10 cellular contexts compared by ENCODE assay signal in the genomic region with DNA sequence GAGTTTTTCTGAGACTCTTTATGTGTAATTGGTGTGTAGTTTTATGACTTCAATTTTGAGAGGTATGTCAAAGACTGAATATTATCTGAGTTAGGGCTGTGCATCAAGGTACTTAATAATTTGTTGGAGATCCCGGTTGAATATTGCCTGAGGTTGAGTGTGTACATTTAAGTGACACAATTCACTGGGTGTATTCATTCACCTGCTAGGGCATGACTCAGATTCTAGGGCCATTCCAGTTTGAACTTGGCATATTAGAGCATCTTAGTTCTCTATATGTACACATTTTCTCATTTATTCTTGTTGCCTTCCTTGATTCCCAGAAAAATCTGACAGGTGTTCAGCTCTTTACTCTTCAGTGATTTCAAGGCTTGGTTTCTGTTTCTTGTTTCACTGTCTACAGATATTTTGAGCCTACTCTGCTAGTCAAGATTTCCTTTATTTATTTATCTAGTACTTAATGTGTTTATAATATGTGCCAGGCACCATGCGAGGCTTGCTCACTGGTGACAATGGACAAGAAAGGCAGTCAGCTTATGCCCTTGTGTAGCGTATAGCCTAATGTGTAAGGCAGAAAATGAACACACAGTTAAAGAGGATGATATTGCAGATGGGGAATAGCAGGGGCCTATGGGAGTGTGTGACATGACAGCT. TPM values are rescaled to one million over a fixed set of nuclear protein-coding genes. Genes with fewer than 3 reads are reported as not detected.
DNase-seq lines count a peak whose midpoint lies in the region; ATAC-seq and TF ChIP-seq lines count a peak whose summit lies in the region.
"Had no signal": no experiment of that assay in that cellular context is flagged by ENCODE, and none has a peak within 500 bp of the region (broad histone marks: within the 10 kb centered on the region; RNA-seq: fewer than 3 reads in every experiment).

No MANE protein-coding gene starts in this region.

- ATAC-seq in IMR-90 (ENCODE audit: low read depth) (peak; percentile 42), HG03571 (IDR thresholded peaks at IDR 0.05; ENCODE audit: unreplicated experiment) (no peak), GM18868 (IDR thresholded peaks at IDR 0.05; ENCODE audit: unreplicated experiment) (no peak)
- no peak for ATAC-seq in natural killer cell treated with Interleukin-12 subunit alpha and Interleukin-12 subunit beta and Interleukin-15 and Interleukin-18, amount 100 ng/mL, for 72 hours

- DNase-seq in CD8-positive, alpha-beta memory T cell: no peak
- DNase-seq in IMR-90 (no peak), mammary epithelial cell (peak; percentile 52), NCI-H1105 treated with DMSO at 0.1 percent for 48 hours (lab: John Stamatoyannopoulos, UW) (no peak)
- no peak for DNase-seq in natural killer cell treated with Interleukin-12 subunit alpha and Interleukin-12 subunit beta and Interleukin-15 and Interleukin-18, amount 100 ng/mL, for 72 hours (ENCODE audit: low spot score)
- DNase-seq in activated effector memory CD4-positive, alpha-beta T cell treated with Interleukin-2 at 50 U/mL for 16 hours: no peak
- DNase-seq: activated CD8-positive, alpha-beta memory T cell treated with anti-CD3 and anti-CD28 coated beads, Interleukin-2, amount 50 U/mL, for 48 hours; right lobe of liver had no signal

- peaks cover 0 to 64% of the 10 kb centered on the region in 2 experiments; a peak in 2 of 4 replicates for H3K79me1 ChIP-seq in IMR-90 (ENCODE audit: low read depth in 1 of 2, low read length in 2 of 2)

- H4K20me1 ChIP-seq in IMR-90 (ENCODE audit: insufficient read depth, low read length): peaks cover 85% of the 10 kb centered on the region
- H4K20me1 ChIP-seq in mammary epithelial cell (ENCODE audit: insufficient read depth, low read length): peaks cover 15% of the 10 kb centered on the region

- H3K14ac ChIP-seq in IMR-90 (replicated peaks; ENCODE audit: low read depth, low read length): no peak overlapping the region

- no peak overlapping the region for H3K56ac ChIP-seq in IMR-90 (ENCODE audit: extremely low read depth, insufficient read depth, low read length)

- WGBS in IMR-90 (ENCODE audit: extremely low coverage in 2 of 2, insufficient read length in 1 of 2), 2 experiments: 41% methylated on average over 3 of the region's 3 CpGs; no CpG with 5 or more reads in 1 of the 2 experiments
- 68% methylated on average over 3 of the region's 3 CpGs for WGBS in mammary epithelial cell (ENCODE audit: low coverage, missing lambda C conversion rate)

- TF ChIP-seq POLR2A in IMR-90 (IDR thresholded peaks at IDR 0.05; ENCODE audit: low read depth, low read length): no peak

- H3K9me3 Mint-ChIP-seq in CD8-positive, alpha-beta memory T cell: no peaks in the 10 kb centered on the region
- no peaks in the 10 kb centered on the region for H3K9me3 Mint-ChIP-seq in natural killer cell treated with Interleukin-12 subunit alpha and Interleukin-12 subunit beta and Interleukin-15 and Interleukin-18, amount 100 ng/mL, for 72 hours

- H4K8ac ChIP-seq in IMR-90 (ENCODE audit: low read depth in 2 of 2, low read length in 2 of 2): no peak overlapping the region

- H3K4me2 ChIP-seq in IMR-90 (ENCODE audit: low read depth, low read length): peak overlapping the region; percentile 2; the same call in 1 of the 2 replicates
- peak overlapping the region; percentile 34 for H3K4me2 ChIP-seq in mammary epithelial cell (ENCODE audit: insufficient read depth, low read depth, low read length)

- no peak overlapping the region for H3K18ac ChIP-seq in IMR-90 (ENCODE audit: low read depth, low read length)

- CTCF ChIA-PET in CD8-positive, alpha-beta memory T cell (lab: Charles Lee): interaction anchor here (1.0 to 1.7 kb wide), 4 partner anchors 10 to 112 kb away, joined by 3 to 8 read pairs (median 4); a partner anchor contains a TSS
- CTCF ChIA-PET in IMR-90 (lab: Yijun Ruan, JAX) (interaction anchor here (1.0 to 1.2 kb wide), 2 partner anchors 19 to 49 kb away, joined by 3 to 5 read pairs; no protein-coding TSS in a partner anchor), mammary epithelial cell (lab: Charles Lee; ENCODE audit: low non-redundant PET) (no interaction called here)

- H2AFZ ChIP-seq in IMR-90 (replicated peaks; ENCODE audit: low read length, poor library complexity) (no peak overlapping the region), mammary epithelial cell (ENCODE audit: low read depth, low read length) (no peak overlapping the region)

- H4K5ac ChIP-seq in IMR-90 (ENCODE audit: low read depth, low read length): no peak overlapping the region

- intact Hi-C loops in IMR-90 (cut with micrococcal nuclease): no loop called here
- intact Hi-C loops in mammary epithelial cell (cut with micrococcal nuclease): loop anchor here (2.0 kb wide), 1 partner anchor 15 kb away; no protein-coding TSS in a partner anchor

- H2AK9ac ChIP-seq in IMR-90 (replicated peaks; ENCODE audit: low read depth, low read length, poor library complexity): no peak overlapping the region

- H4K91ac ChIP-seq in IMR-90 (ENCODE audit: insufficient read depth, low read depth, low read length): no peak overlapping the region

- H3K27ac ChIP-seq in CD8-positive, alpha-beta memory T cell (ENCODE audit: low read depth, low read length): no peak overlapping the region
- no peak overlapping the region for H3K27ac ChIP-seq in IMR-90 (ENCODE audit: insufficient read depth, low read length)
- peak overlapping the region; percentile 20 for H3K27ac ChIP-seq in mammary epithelial cell (ENCODE audit: insufficient read depth, low read depth, low read length)
- H3K27ac ChIP-seq: right lobe of liver had no signal

- no peaks in the 10 kb centered on the region for H3K27me3 Mint-ChIP-seq in CD8-positive, alpha-beta memory T cell
- no peaks in the 10 kb centered on the region for H3K27me3 Mint-ChIP-seq in natural killer cell treated with Interleukin-12 subunit alpha and Interleukin-12 subunit beta and Interleukin-15 and Interleukin-18, amount 100 ng/mL, for 72 hours

- dilution Hi-C loops in IMR-90 (cut with HindIII; ENCODE audit: low sequenced_read_pairs, unreplicated experiment) (no loop called here), mammary epithelial cell (cut with HindIII; ENCODE audit: low sequenced_read_pairs) (no loop called here)

- no peaks in the 10 kb centered on the region for H3K36me3 ChIP-seq in CD8-positive, alpha-beta memory T cell (ENCODE audit: insufficient read depth, low read length)
- peaks cover 3% of the 10 kb centered on the region; the same call in 1 of the 2 replicates for H3K36me3 ChIP-seq in IMR-90 (ENCODE audit: control insufficient read depth, insufficient read depth, low read length)
- H3K36me3 ChIP-seq in mammary epithelial cell (ENCODE audit: insufficient read depth, low read length): peaks cover 14% of the 10 kb centered on the region

- H3K9ac ChIP-seq in IMR-90 (ENCODE audit: low read depth, low read length): no peak overlapping the region
- no peak overlapping the region for H3K9ac ChIP-seq in mammary epithelial cell (ENCODE audit: insufficient read depth, low read length)

- H3K4me1 Mint-ChIP-seq in CD8-positive, alpha-beta memory T cell: peaks cover 54 to 78% (median 65%) of the 10 kb centered on the region in 3 donors
- peaks cover 35 to 46% of the 10 kb centered on the region in 2 donors for H3K4me1 Mint-ChIP-seq in natural killer cell treated with Interleukin-12 subunit alpha and Interleukin-12 subunit beta and Interleukin-15 and Interleukin-18, amount 100 ng/mL, for 72 hours (ENCODE audit: low read depth in 2 of 2)

- H3K9me3 ChIP-seq in CD8-positive, alpha-beta memory T cell (ENCODE audit: low read length): no peaks in the 10 kb centered on the region
- no peaks in the 10 kb centered on the region for H3K9me3 ChIP-seq in IMR-90 (ENCODE audit: control insufficient read depth, insufficient read depth, low read length)
- no peaks in the 10 kb centered on the region for H3K9me3 ChIP-seq in mammary epithelial cell (replicated peaks; ENCODE audit: insufficient read depth, low read length)
- H3K9me3 ChIP-seq: right lobe of liver had no signal

- peaks cover 100% of the 10 kb centered on the region for H3K79me2 ChIP-seq in mammary epithelial cell (ENCODE audit: insufficient read depth, low read length)

- in situ Hi-C loops in IMR-90 (cut with MboI; ENCODE audit: low sequenced_read_pairs) (no loop called here), mammary epithelial cell (cut with MboI; ENCODE audit: low sequenced_read_pairs in 2 of 2) (no loop called here)

- no peak overlapping the region for H3K4ac ChIP-seq in IMR-90 (ENCODE audit: low read depth, low read length)

- no peak overlapping the region for H2BK15ac ChIP-seq in IMR-90 (ENCODE audit: low read depth, low read length)

- no peak overlapping the region for H3K23ac ChIP-seq in IMR-90 (ENCODE audit: low read depth, low read length)

- H3K4me3 Mint-ChIP-seq in CD8-positive, alpha-beta memory T cell: peak overlapping the region in 4 of 7 donors; percentile 9 to 42 (median 26)
- peak overlapping the region; percentile 46 for H3K4me3 Mint-ChIP-seq in natural killer cell treated with Interleukin-12 subunit alpha and Interleukin-12 subunit beta and Interleukin-15 and Interleukin-18, amount 100 ng/mL, for 72 hours

- peaks cover 17% of the 10 kb centered on the region for H3K9me1 ChIP-seq in IMR-90 (ENCODE audit: insufficient read depth, low read length)

- H2BK120ac ChIP-seq in IMR-90 (ENCODE audit: low read depth, low read length): no peak overlapping the region

- H3K36me3 Mint-ChIP-seq in CD8-positive, alpha-beta memory T cell: peaks cover 0 to 2% (median 1%) of the 10 kb centered on the region in 3 donors
- no peaks in the 10 kb centered on the region for H3K36me3 Mint-ChIP-seq in natural killer cell treated with Interleukin-12 subunit alpha and Interleukin-12 subunit beta and Interleukin-15 and Interleukin-18, amount 100 ng/mL, for 72 hours

- no TSS peak for BruUV-seq in IMR-90 (replicated peaks; lab: Mats Ljungman, UMichigan)
- BruUV-seq in mammary epithelial cell (replicated peaks; lab: Mats Ljungman, UMichigan): no TSS peak

- H3K27me3 ChIP-seq in CD8-positive, alpha-beta memory T cell (ENCODE audit: insufficient read depth, low read length, poor library complexity, severe bottlenecking): no peaks in the 10 kb centered on the region
- H3K27me3 ChIP-seq in IMR-90 (ENCODE audit: control insufficient read depth, insufficient read depth, low read length): no peaks in the 10 kb centered on the region
- no peaks in the 10 kb centered on the region for H3K27me3 ChIP-seq in mammary epithelial cell (ENCODE audit: insufficient read depth, low read length)
- H3K27me3 ChIP-seq: right lobe of liver had no signal

- POLR2A ChIA-PET in CD8-positive, alpha-beta memory T cell (lab: Charles Lee): interaction anchor here (0.7 kb wide), 1 partner anchor 13 kb away, joined by 4 read pairs; a partner anchor contains a TSS
- POLR2A ChIA-PET in IMR-90 (lab: Charles Lee; ENCODE audit: unreplicated experiment): no interaction called here

- TF ChIP-seq RAD21 in IMR-90 (IDR thresholded peaks at IDR 0.05; ENCODE audit: low read length): no peak

- peak overlapping the region; percentile 48 to 91 (median 59) for H3K27ac Mint-ChIP-seq in CD8-positive, alpha-beta memory T cell
- peak overlapping the region in 1 of 2 donors; percentile 22 for H3K27ac Mint-ChIP-seq in natural killer cell treated with Interleukin-12 subunit alpha and Interleukin-12 subunit beta and Interleukin-15 and Interleukin-18, amount 100 ng/mL, for 72 hours

- no peak overlapping the region for H2BK20ac ChIP-seq in IMR-90 (ENCODE audit: low read depth, low read length)

- no peak overlapping the region for H3K4me3 ChIP-seq in CD8-positive, alpha-beta memory T cell (ENCODE audit: low read length)
- H3K4me3 ChIP-seq in IMR-90 (ENCODE audit: insufficient read depth, low read depth, low read length) (no peak overlapping the region), mammary epithelial cell (replicated peaks in 1 of 3; ENCODE audit: insufficient read depth in 1 of 3, low read depth in 2 of 3, low read length in 3 of 3) (no peak overlapping the region)
- H3K4me3 ChIP-seq: right lobe of liver had no signal

- peaks cover 91% of the 10 kb centered on the region for H3K4me1 ChIP-seq in CD8-positive, alpha-beta memory T cell (ENCODE audit: insufficient read depth, low read length)
- H3K4me1 ChIP-seq in IMR-90 (ENCODE audit: control insufficient read depth, insufficient read depth, low read length): peaks cover 16% of the 10 kb centered on the region
- peaks cover 41% of the 10 kb centered on the region for H3K4me1 ChIP-seq in mammary epithelial cell (ENCODE audit: insufficient read depth, low read length)

- H2AK5ac ChIP-seq in IMR-90 (ENCODE audit: low read depth, low read length): no peak overlapping the region

- TF ChIP-seq CTCF in IMR-90 (conservative IDR thresholded peaks at IDR 0.05; ENCODE audit: low read depth, low read length) (no peak), mammary epithelial cell (conservative IDR thresholded peaks at IDR 0.05 in 1 of 2, IDR thresholded peaks at IDR 0.05 in 1 of 2; ENCODE audit: extremely low read depth in 1 of 2, insufficient read depth in 1 of 2, low read depth in 1 of 2, low read length in 2 of 2) (no peak)

- H2BK5ac ChIP-seq in IMR-90 (ENCODE audit: low read depth, low read length, poor library complexity, severe bottlenecking): no peak overlapping the region

RNA-seq across cellular contexts. Expression of a gene that starts 12.7 kb away (rescaled TPM):
- 10 to 100 TPM; 30.8 to 36.0 TPM for total RNA-seq in CD8-positive, alpha-beta memory T cell
- 13.5 TPM for polyA plus RNA-seq in CD8-positive, alpha-beta memory T cell
- total RNA-seq in IMR-90 (2012; rRNA removed): 124 and 130 TPM in 2 replicates
- 80.8 and 89.4 TPM in 2 replicates for polyA plus RNA-seq in IMR-90 (2012; rRNA removed)
- polyA plus RNA-seq in IMR-90 (2012; cell fraction: cytosol; rRNA removed): 39.5 and 39.9 TPM in 2 replicates
- polyA plus RNA-seq in IMR-90 (2012; cell fraction: nucleus; rRNA removed; ENCODE audit: low replicate concordance): 90.5 and 219 TPM in 2 replicates
- total RNA-seq in mammary epithelial cell: 100 to 1,000 TPM in 1 of 2 donors, 10 to 100 TPM in 1; 65.2 to 212 TPM
- polyA plus RNA-seq in mammary epithelial cell: 119 TPM
- polyA minus RNA-seq in mammary epithelial cell: 294 TPM
- total RNA-seq in natural killer cell treated with Interleukin-12 subunit alpha and Interleukin-12 subunit beta and Interleukin-15 and Interleukin-18, amount 100 ng/mL, for 72 hours: 10 to 100 TPM; 69.1 to 71.5 TPM
